Comparison of ENCODE assay signal across 10 cellular contexts in the genomic region with DNA sequence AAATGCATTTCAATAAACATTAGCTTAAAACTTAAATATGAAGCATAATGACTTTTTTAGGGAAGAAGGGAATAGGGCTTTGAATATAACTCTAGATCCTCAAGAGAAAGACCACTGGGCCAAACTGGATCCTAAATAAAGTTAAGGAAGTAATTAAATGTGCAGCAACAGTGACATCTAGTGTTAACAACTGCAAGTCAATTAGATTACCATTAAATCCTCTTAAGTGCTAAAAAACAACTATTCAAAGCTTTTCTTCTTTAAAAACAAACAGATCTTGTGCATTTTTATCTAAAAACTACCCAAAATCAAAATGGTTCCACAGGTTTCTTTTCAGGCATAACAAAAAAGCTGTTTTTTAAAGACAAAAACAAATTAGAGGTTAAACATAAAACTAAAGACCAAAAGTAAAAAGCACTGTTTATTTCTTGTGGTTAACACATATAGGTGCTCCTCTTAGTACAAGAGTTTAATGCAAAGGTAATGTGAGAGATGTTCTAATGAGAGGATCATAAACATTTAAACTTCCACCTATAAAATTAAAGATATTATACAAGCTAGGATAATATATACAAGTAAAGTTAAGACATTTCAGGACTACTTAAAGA.
DNase-seq lines count a peak whose midpoint lies in the region; ATAC-seq and TF ChIP-seq lines count a peak whose summit lies in the region.
"Had no signal": no experiment of that assay in that cellular context is flagged by ENCODE, and none has a peak within 500 bp of the region (broad histone marks: within the 10 kb centered on the region; RNA-seq: fewer than 3 reads in every experiment).

No MANE protein-coding gene starts in this region.

- intact Hi-C loops in OCI-LY7 (cut with micrococcal nuclease; ENCODE audit: unreplicated experiment): loop anchor here (1.0 to 5.0 kb wide), 5 partner anchors 253 to 657 kb away; no protein-coding TSS in a partner anchor

- ATAC-seq in lung (ENCODE audit: insufficient read depth, low FRiP score) (no peak), GM19328 (IDR thresholded peaks at IDR 0.05; ENCODE audit: unreplicated experiment) (no peak)
- no peak for ATAC-seq in activated naive CD8-positive, alpha-beta T cell treated with anti-CD3 and anti-CD28 coated beads, Interleukin-2, amount 50 U/mL, for 24 hours

- H4K20me1 ChIP-seq in OCI-LY7 (ENCODE audit: insufficient read depth, low read length): no peaks in the 10 kb centered on the region

- POLR2A ChIA-PET in OCI-LY7 (lab: Charles Lee): interaction anchor here (0.8 to 1.8 kb wide), 10 partner anchors 15 to 689 kb away, joined by 3 to 6 read pairs (median 4); no protein-coding TSS in a partner anchor

- H3K36me3 Mint-ChIP-seq in activated naive CD8-positive, alpha-beta T cell treated with anti-CD3 and anti-CD28 coated beads, Interleukin-2, amount 50 U/mL, for 24 hours (ENCODE audit: low read depth): peaks cover 3% of the 10 kb centered on the region
- H3K36me3 Mint-ChIP-seq: IgD-negative memory B cell had no signal

- H3K9me2 ChIP-seq in OCI-LY7 (ENCODE audit: insufficient read depth, low read length): no peaks in the 10 kb centered on the region

- no peak overlapping the region for H3K27ac ChIP-seq in OCI-LY7 (ENCODE audit: low read depth, low read length, poor library complexity, severe bottlenecking)
- peak overlapping the region; percentile 38 to 59 for H3K27ac ChIP-seq in coronary artery
- H3K27ac ChIP-seq in lung (ENCODE audit: low read depth in 1 of 2, low read length in 1 of 2): no peak overlapping the region

- DNase-seq in DMS 273 treated with DMSO at 0.1 percent for 48 hours (lab: John Stamatoyannopoulos, UW) (peak; percentile 67), LoVo (ENCODE audit: low spot score) (peak; percentile 75), OCI-LY7 (ENCODE audit: low spot score) (peak; percentile 83), coronary artery (ENCODE audit: low spot score) (no peak), lung (ENCODE audit: low spot score) (no peak)
- no peak for DNase-seq in activated effector memory CD4-positive, alpha-beta T cell treated with Interleukin-2 at 50 U/mL for 16 hours
- no peak for DNase-seq in activated naive CD8-positive, alpha-beta T cell treated with anti-CD3 and anti-CD28 coated beads, Interleukin-2, amount 50 U/mL, for 24 hours

- no peaks in the 10 kb centered on the region for H3K27me3 Mint-ChIP-seq in activated naive CD8-positive, alpha-beta T cell treated with anti-CD3 and anti-CD28 coated beads, Interleukin-2, amount 50 U/mL, for 24 hours
- H3K27me3 Mint-ChIP-seq: IgD-negative memory B cell had no signal

- no peak overlapping the region for H2AFZ ChIP-seq in OCI-LY7 (ENCODE audit: low read length)

- no peak overlapping the region for H3K27ac Mint-ChIP-seq in activated naive CD8-positive, alpha-beta T cell treated with anti-CD3 and anti-CD28 coated beads, Interleukin-2, amount 50 U/mL, for 24 hours

- TF ChIP-seq CTCF in OCI-LY7 (conservative IDR thresholded peaks at IDR 0.05; ENCODE audit: low read length): peak; percentile 95
- peak; percentile 44 for TF ChIP-seq CTCF in coronary artery (IDR thresholded peaks at IDR 0.05)
- TF ChIP-seq CTCF in lung (IDR thresholded peaks at IDR 0.05; ENCODE audit: control extremely low read depth, extremely low read depth): peak; percentile 48

- no peak overlapping the region for H3K4me3 ChIP-seq in OCI-LY7 (ENCODE audit: low read depth, low read length, poor library complexity, severe bottlenecking)
- no peak overlapping the region for H3K4me3 ChIP-seq in coronary artery
- H3K4me3 ChIP-seq in lung: no peak overlapping the region
- H3K4me3 ChIP-seq: skin epidermis had no signal

- H3K4me1 ChIP-seq in OCI-LY7 (ENCODE audit: insufficient read depth, low read length, poor library complexity, severe bottlenecking) (no peaks in the 10 kb centered on the region), lung (ENCODE audit: control insufficient read depth in 2 of 2, insufficient read depth in 2 of 2, low read length in 2 of 2) (peaks cover 0 to 7% of the 10 kb centered on the region in 2 donors)

- no peak overlapping the region for H3K4me2 ChIP-seq in OCI-LY7 (ENCODE audit: low read length)

- H3K9me3 Mint-ChIP-seq in activated naive CD8-positive, alpha-beta T cell treated with anti-CD3 and anti-CD28 coated beads, Interleukin-2, amount 50 U/mL, for 24 hours: no peaks in the 10 kb centered on the region
- H3K9me3 Mint-ChIP-seq: IgD-negative memory B cell had no signal

- no peak overlapping the region for H3K4me3 Mint-ChIP-seq in activated naive CD8-positive, alpha-beta T cell treated with anti-CD3 and anti-CD28 coated beads, Interleukin-2, amount 50 U/mL, for 24 hours

- CTCF ChIA-PET in OCI-LY7 (lab: Charles Lee; ENCODE audit: unreplicated experiment): interaction anchor here (0.7 to 1.2 kb wide), 3 partner anchors 10 to 355 kb away, joined by 3 read pairs; no protein-coding TSS in a partner anchor

- H3K36me3 ChIP-seq in OCI-LY7 (ENCODE audit: insufficient read depth, low read length) (no peaks in the 10 kb centered on the region; the same call in 1 of the 2 replicates), lung (ENCODE audit: control insufficient read depth in 2 of 2, insufficient read depth in 2 of 2, low read length in 2 of 2) (peaks cover 0 to 3% of the 10 kb centered on the region in 2 donors)

- H3K27me3 ChIP-seq in lung (ENCODE audit: control insufficient read depth, insufficient read depth): no peaks in the 10 kb centered on the region

- H3K79me2 ChIP-seq in OCI-LY7 (ENCODE audit: insufficient read depth, low read depth, low read length): no peaks in the 10 kb centered on the region

- BruUV-seq in OCI-LY7 (replicated peaks; lab: Mats Ljungman, UMichigan): no TSS peak

- peaks cover 6% of the 10 kb centered on the region for H3K4me1 Mint-ChIP-seq in activated naive CD8-positive, alpha-beta T cell treated with anti-CD3 and anti-CD28 coated beads, Interleukin-2, amount 50 U/mL, for 24 hours

- no peaks in the 10 kb centered on the region for H3K9me3 ChIP-seq in OCI-LY7 (ENCODE audit: low read length)
- H3K9me3 ChIP-seq in lung (ENCODE audit: control insufficient read depth in 2 of 2, insufficient read depth in 1 of 2, low read length in 1 of 2): no peaks in the 10 kb centered on the region

Comparison
In these comparisons a context has a peak if more than half of its experiments do, and no peak if none do; other contexts are left out.
1. DNase-seq: peak in DMS 273 treated with DMSO at 0.1 percent for 48 hours (single experiment), LoVo (single experiment) and OCI-LY7 (single experiment); none in coronary artery (single experiment), lung (single experiment), activated effector memory CD4-positive, alpha-beta T cell treated with Interleukin-2 at 50 U/mL for 16 hours (single experiment) and activated naive CD8-positive, alpha-beta T cell treated with anti-CD3 and anti-CD28 coated beads, Interleukin-2, amount 50 U/mL, for 24 hours (single experiment).
2. H3K27ac ChIP-seq: peak in coronary artery (2 of 2); none in OCI-LY7 (single experiment) and lung (0 of 2).
3. CTCF ChIP-seq: peak in every context shown above with its lines; median percentile 95 in OCI-LY7; 48 in lung; 44 in coronary artery.